Comparison of ENCODE assay signal across 12 cellular contexts in the genomic region with DNA sequence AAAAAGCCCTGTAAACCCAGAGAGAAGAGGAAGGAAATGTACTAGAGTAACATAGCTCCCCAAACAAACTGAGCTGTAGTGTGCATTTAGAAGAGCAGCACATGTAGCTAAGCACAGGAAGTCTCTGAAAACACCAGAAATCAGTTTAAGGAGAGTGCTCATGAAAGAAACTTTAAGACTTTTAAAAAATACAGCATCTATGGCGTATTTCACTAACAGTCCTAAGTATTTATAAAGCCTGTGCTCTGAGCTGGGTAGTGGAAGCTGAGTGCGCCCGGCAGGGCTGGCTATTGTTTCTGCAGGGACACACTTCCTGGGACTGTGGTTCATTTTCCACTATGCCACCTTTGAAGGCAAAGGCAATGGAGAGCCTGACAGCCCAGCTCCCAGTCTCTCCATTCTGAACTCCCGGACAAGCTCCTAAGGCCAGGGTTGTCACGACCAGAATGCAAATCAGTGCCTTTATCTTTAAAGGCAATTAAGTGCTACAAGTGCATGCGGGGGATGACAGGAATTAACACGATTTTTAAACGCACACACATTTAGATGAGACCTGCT. TPM values are rescaled to one million over a fixed set of nuclear protein-coding genes. Genes with fewer than 3 reads are reported as not detected.
A peak's percentile ranks its signal among the peaks of the same experiment; 100 is the strongest.
DNase-seq lines count a peak whose midpoint lies in the region; ATAC-seq and TF ChIP-seq lines count a peak whose summit lies in the region.
"Had no signal": no experiment of that assay in that cellular context is flagged by ENCODE, and none has a peak within 500 bp of the region (broad histone marks: within the 10 kb centered on the region; RNA-seq: fewer than 3 reads in every experiment).

No MANE protein-coding gene starts in this region.

- H3K27me3 Mint-ChIP-seq in activated T-cell treated with anti-CD3 and anti-CD28 coated beads, Interleukin-2, amount 50 U/mL, for 72 hours (ENCODE audit: low read depth): no peaks in the 10 kb centered on the region
- no peaks in the 10 kb centered on the region for H3K27me3 Mint-ChIP-seq in activated CD8-positive, alpha-beta T cell treated with anti-CD3 and anti-CD28 coated beads for 36 hours
- no peaks in the 10 kb centered on the region for H3K27me3 Mint-ChIP-seq in stimulated activated memory B cell treated with anti-CD40 and anti-IgM and Interleukin-4, amounts not matched to agents 10 μg/mL and 1 μg/mL and 100 μg/mL, for 72 hours

- POLR2A ChIA-PET in activated CD8-positive, alpha-beta T cell treated with anti-CD3 and anti-CD28 coated beads for 36 hours (lab: Charles Lee): interaction anchor here (0.6 to 3.7 kb wide), 9 partner anchors 8 to 471 kb away, joined by 3 to 21 read pairs (median 4); a partner anchor contains a TSS

- H3K9me3 Mint-ChIP-seq in activated T-cell treated with anti-CD3 and anti-CD28 coated beads, Interleukin-2, amount 50 U/mL, for 72 hours: no peaks in the 10 kb centered on the region
- H3K9me3 Mint-ChIP-seq in activated CD8-positive, alpha-beta T cell treated with anti-CD3 and anti-CD28 coated beads for 36 hours: no peaks in the 10 kb centered on the region
- no peaks in the 10 kb centered on the region for H3K9me3 Mint-ChIP-seq in stimulated activated memory B cell treated with anti-CD40 and anti-IgM and Interleukin-4, amounts not matched to agents 10 μg/mL and 1 μg/mL and 100 μg/mL, for 72 hours
- H3K9me3 Mint-ChIP-seq: activated naive CD4-positive, alpha-beta T cell treated with anti-CD3 and anti-CD28 coated beads, Interleukin-2, amount 50 U/mL, for 72 hours had no signal

- intact Hi-C loops in activated CD8-positive, alpha-beta T cell treated with anti-CD3 and anti-CD28 coated beads for 36 hours (cut with micrococcal nuclease): loop anchor here (5.0 kb wide), 1 partner anchor 77 kb away; no protein-coding TSS in a partner anchor
- intact Hi-C loops in left ventricle myocardium superior (cut with micrococcal nuclease): no loop called here

- peak overlapping the region; percentile 38 for H3K27ac Mint-ChIP-seq in activated T-cell treated with anti-CD3 and anti-CD28 coated beads, Interleukin-2, amount 50 U/mL, for 72 hours
- peak overlapping the region; percentile 77 for H3K27ac Mint-ChIP-seq in activated CD8-positive, alpha-beta T cell treated with anti-CD3 and anti-CD28 coated beads for 36 hours
- H3K27ac Mint-ChIP-seq in stimulated activated memory B cell treated with anti-CD40 and anti-IgM and Interleukin-4, amounts not matched to agents 10 μg/mL and 1 μg/mL and 100 μg/mL, for 72 hours: peak overlapping the region; percentile 91

- peaks cover 65% of the 10 kb centered on the region for H3K4me1 Mint-ChIP-seq in activated T-cell treated with anti-CD3 and anti-CD28 coated beads, Interleukin-2, amount 50 U/mL, for 72 hours (ENCODE audit: low read depth)
- H3K4me1 Mint-ChIP-seq in activated CD8-positive, alpha-beta T cell treated with anti-CD3 and anti-CD28 coated beads for 36 hours (ENCODE audit: low read depth): peaks cover 89% of the 10 kb centered on the region
- H3K4me1 Mint-ChIP-seq in stimulated activated memory B cell treated with anti-CD40 and anti-IgM and Interleukin-4, amounts not matched to agents 10 μg/mL and 1 μg/mL and 100 μg/mL, for 72 hours: peaks cover 80% of the 10 kb centered on the region

- H3K4me3 Mint-ChIP-seq in activated T-cell treated with anti-CD3 and anti-CD28 coated beads, Interleukin-2, amount 50 U/mL, for 72 hours: peak overlapping the region; percentile 63 to 86
- H3K4me3 Mint-ChIP-seq in activated CD8-positive, alpha-beta T cell treated with anti-CD3 and anti-CD28 coated beads for 36 hours: no peak overlapping the region
- H3K4me3 Mint-ChIP-seq in stimulated activated memory B cell treated with anti-CD40 and anti-IgM and Interleukin-4, amounts not matched to agents 10 μg/mL and 1 μg/mL and 100 μg/mL, for 72 hours: peak overlapping the region; percentile 15

- peak in 1 of 2 donors; percentile 4 for ATAC-seq in activated T-cell treated with anti-CD3 and anti-CD28 coated beads, Interleukin-2, amount 50 U/mL, for 72 hours (replicated peaks in 1 of 2)
- ATAC-seq in activated CD8-positive, alpha-beta T cell treated with anti-CD3 and anti-CD28 coated beads for 36 hours: no peak
- ATAC-seq in left ventricle myocardium superior (peak; percentile 52), HG02571 (IDR thresholded peaks at IDR 0.05; ENCODE audit: unreplicated experiment) (no peak)
- ATAC-seq in stimulated activated memory B cell treated with anti-CD40 and anti-IgM and Interleukin-4, amounts not matched to agents 10 μg/mL and 1 μg/mL and 100 μg/mL, for 72 hours: peak; percentile 47
- ATAC-seq: activated naive CD4-positive, alpha-beta T cell treated with anti-CD3 and anti-CD28 coated beads, Interleukin-2, amount 50 U/mL, for 72 hours had no signal

- peaks cover 0 to 5% of the 10 kb centered on the region in 2 donors for H3K36me3 Mint-ChIP-seq in activated T-cell treated with anti-CD3 and anti-CD28 coated beads, Interleukin-2, amount 50 U/mL, for 72 hours (ENCODE audit: insufficient read depth in 2 of 2)
- H3K36me3 Mint-ChIP-seq in activated CD8-positive, alpha-beta T cell treated with anti-CD3 and anti-CD28 coated beads for 36 hours (ENCODE audit: low read depth): peaks cover 41% of the 10 kb centered on the region
- H3K36me3 Mint-ChIP-seq in stimulated activated memory B cell treated with anti-CD40 and anti-IgM and Interleukin-4, amounts not matched to agents 10 μg/mL and 1 μg/mL and 100 μg/mL, for 72 hours: peaks cover 55% of the 10 kb centered on the region

- no peak for DNase-seq in activated T-cell treated with anti-CD3 and anti-CD28 coated beads, Interleukin-2, amount 50 U/mL, for 72 hours
- DNase-seq in activated T-cell treated with anti-CD3 and anti-CD28 coated beads, Interleukin-2, amount 50 U/mL, for 48 hours: no peak
- no peak for DNase-seq in activated CD8-positive, alpha-beta T cell treated with anti-CD3 and anti-CD28 coated beads for 36 hours
- DNase-seq in left ventricle myocardium superior: peak; percentile 27
- DNase-seq in SIG-M5 treated with dmso at 0.1 percent for 504 hours (lab: John Stamatoyannopoulos, UW; ENCODE audit: unreplicated experiment): no peak
- DNase-seq in ecto neural progenitor cell (ENCODE audit: low spot score): no peak
- DNase-seq: NCI-H2029 treated with DMSO at 0.1 percent for 48 hours; stimulated activated CD4-positive, alpha-beta T cell treated with anti-CD3 and anti-CD28 coated beads, Interleukin-15, amount 100 ng/mL, for 24 hours; stomach had no signal

- CTCF ChIA-PET in activated CD8-positive, alpha-beta T cell treated with anti-CD3 and anti-CD28 coated beads for 36 hours (lab: Charles Lee): interaction anchor here (0.7 to 11.6 kb wide), 15 partner anchors 9 to 924 kb away, joined by 3 to 103 read pairs (median 4); no protein-coding TSS in a partner anchor

- no peak for TF ChIP-seq CTCF in activated CD8-positive, alpha-beta T cell treated with anti-CD3 and anti-CD28 coated beads for 36 hours (IDR thresholded peaks at IDR 0.05)

RNA-seq across cellular contexts. Expression of a gene that starts 45.4 kb away (rescaled TPM):
- 10 to 100 TPM; 46.1 to 60.0 TPM for total RNA-seq in activated T-cell treated with anti-CD3 and anti-CD28 coated beads, Interleukin-2, amount 50 U/mL, for 72 hours
- total RNA-seq in activated CD8-positive, alpha-beta T cell treated with anti-CD3 and anti-CD28 coated beads for 36 hours: 10 to 100 TPM; 71.9 to 72.8 TPM
- total RNA-seq in left ventricle myocardium superior: 21.3 TPM

Comparison
In these comparisons a context has a peak if more than half of its experiments do, and no peak if none do; other contexts are left out.
1. ATAC-seq: peak in left ventricle myocardium superior (single experiment) and stimulated activated memory B cell treated with anti-CD40 and anti-IgM and Interleukin-4, amounts not matched to agents 10 μg/mL and 1 μg/mL and 100 μg/mL, for 72 hours (single experiment); none in activated CD8-positive, alpha-beta T cell treated with anti-CD3 and anti-CD28 coated beads for 36 hours (single experiment) and HG02571 (single experiment).
2. H3K27ac Mint-ChIP-seq: peak in every context shown above with its lines; median percentile 91 in stimulated activated memory B cell treated with anti-CD40 and anti-IgM and Interleukin-4, amounts not matched to agents 10 μg/mL and 1 μg/mL and 100 μg/mL, for 72 hours; 77 in activated CD8-positive, alpha-beta T cell treated with anti-CD3 and anti-CD28 coated beads for 36 hours; 38 in activated T-cell treated with anti-CD3 and anti-CD28 coated beads, Interleukin-2, amount 50 U/mL, for 72 hours.